ENCODE assay signal across 8 cellular contexts in genomic region chr1:246280551-246280950, GRCh38.
DNase-seq lines count a peak whose midpoint lies in the region; ATAC-seq and TF ChIP-seq lines count a peak whose summit lies in the region.

No MANE protein-coding gene starts in this region.

- H3K79me2 ChIP-seq in GM23338 (replicated peaks; ENCODE audit: insufficient read depth) = no peaks in the 10 kb centered on the region

- H3K27me3 Mint-ChIP-seq in GM23338 (ENCODE audit: insufficient read depth, low read depth, poor library complexity) = peaks cover 1% of the 10 kb centered on the region

- no peak overlapping the region for H3K27ac Mint-ChIP-seq in GM23338

- no peaks in the 10 kb centered on the region for H4K20me1 ChIP-seq in GM23338 (replicated peaks; ENCODE audit: insufficient read depth)

- no peak overlapping the region for H2AFZ ChIP-seq in GM23338

- H3F3A ChIP-seq in GM23338 (replicated peaks; ENCODE audit: low read depth) = no peaks in the 10 kb centered on the region

- peaks cover 8% of the 10 kb centered on the region; the same call in 2 of the 3 replicates for H3K4me1 Mint-ChIP-seq in GM23338

- no peaks in the 10 kb centered on the region for H3K27me3 ChIP-seq in GM23338 (ENCODE audit: insufficient read depth)
- no peaks in the 10 kb centered on the region for H3K27me3 ChIP-seq in foreskin keratinocyte
- no peaks in the 10 kb centered on the region for H3K27me3 ChIP-seq in prostate gland (replicated peaks; ENCODE audit: insufficient read depth)

- TF ChIP-seq CTCF in AG09319 (IDR thresholded peaks at IDR 0.05; ENCODE audit: low read depth, low read length) = peak; percentile 32
- TF ChIP-seq CTCF in GM23338 (conservative IDR thresholded peaks at IDR 0.05; ENCODE audit: low read depth in 2 of 2) = peak in 1 of 2 experiments; percentile 32; a peak in 2 of 4 replicates
- peak; percentile 54 for TF ChIP-seq CTCF in foreskin keratinocyte (conservative IDR thresholded peaks at IDR 0.05)
- peak in 1 of 4 experiments; percentile 40 for TF ChIP-seq CTCF in prostate gland (IDR thresholded peaks at IDR 0.05)

- TF ChIP-seq POLR2A in prostate gland (IDR thresholded peaks at IDR 0.05) = no peak

- H3K4me3 Mint-ChIP-seq in GM23338 = no peak overlapping the region

- H3K9me3 ChIP-seq in prostate gland = no peaks in the 10 kb centered on the region

- intact Hi-C loops in Right ventricle myocardium inferior (cut with DNase I) (loop anchor here (5.0 kb wide), 1 partner anchor 1128 kb away; the partner anchor contains the start of gene KIF26B), prostate gland (cut with DNase I) (loop anchor here (5.0 kb wide), 1 partner anchor 1128 kb away; the partner anchor contains the start of gene KIF26B)

- ATAC-seq in GM23338 = no peak
- peak; percentile 37 for ATAC-seq in foreskin keratinocyte
- ATAC-seq in HG02763 (IDR thresholded peaks at IDR 0.05; ENCODE audit: unreplicated experiment) = no peak
- ATAC-seq in Right ventricle myocardium inferior = no peak
- ATAC-seq in HG02798 (IDR thresholded peaks at IDR 0.05; ENCODE audit: poor library complexity, unreplicated experiment) = no peak

- no peaks in the 10 kb centered on the region for H3K36me3 Mint-ChIP-seq in GM23338 (ENCODE audit: low read depth)

- no peak overlapping the region for H3K4me2 ChIP-seq in GM23338

- H3K36me3 ChIP-seq in GM23338 (ENCODE audit: insufficient read depth) (no peaks in the 10 kb centered on the region), prostate gland (no peaks in the 10 kb centered on the region)

- H3K27ac ChIP-seq in GM23338 (ENCODE audit: low read depth) = no peak overlapping the region
- no peak overlapping the region for H3K27ac ChIP-seq in foreskin keratinocyte
- H3K27ac ChIP-seq in prostate gland = no peak overlapping the region

- no peak overlapping the region for H3K4me3 ChIP-seq in GM23338
- no peak overlapping the region for H3K4me3 ChIP-seq in prostate gland

- no peak for DNase-seq in AG09319 (ENCODE audit: extremely low read depth, low read depth)
- DNase-seq in GM23338 (ENCODE audit: low spot score) = peak; percentile 21
- DNase-seq in RPMI7951 (ENCODE audit: low read depth) = peak; percentile 29
- DNase-seq in foreskin keratinocyte = no peak
- no peak for DNase-seq in Right ventricle myocardium inferior (ENCODE audit: missing footprints)
- DNase-seq in prostate gland (ENCODE audit: low spot score) = no peak

- H3K9me2 ChIP-seq in GM23338 (ENCODE audit: insufficient read depth) = no peaks in the 10 kb centered on the region

- H3K4me1 ChIP-seq in GM23338 (ENCODE audit: insufficient read depth) (peaks cover 8% of the 10 kb centered on the region; the same call in 1 of the 2 replicates), foreskin keratinocyte (no peaks in the 10 kb centered on the region), prostate gland (replicated peaks) (no peaks in the 10 kb centered on the region)

- WGBS in prostate gland = 80% methylated on average over 3 of the region's 3 CpGs

- no peaks in the 10 kb centered on the region for H3K9me3 Mint-ChIP-seq in GM23338

TF ChIP-seq in GM23338, 12 proteins besides CTCF, POLR2A, EP300 and RAD21:
- TF ChIP-seq ETS1 (IDR thresholded peaks at IDR 0.05) (no peak), ZNF331 (CRISPR knock-in tag; IDR thresholded peaks at IDR 0.05; ENCODE audit: low read depth) (no peak), JUNB (IDR thresholded peaks at IDR 0.05; ENCODE audit: unreplicated experiment) (no peak)
TF ChIP-seq in GM23338: peak in this region for 0.

Comparison
In these comparisons a context has a peak if more than half of its experiments do, and no peak if none do; other contexts are left out.
1. DNase-seq: peak in GM23338 (single experiment) and RPMI7951 (single experiment); none in AG09319 (single experiment), foreskin keratinocyte (0 of 2), Right ventricle myocardium inferior (single experiment) and prostate gland (single experiment).